In genomic region chr2:201926071-201926470, GRCh38 we compare ENCODE assay signal across 19 cellular contexts.
"Had no signal": no experiment of that assay in that cellular context is flagged by ENCODE, and none has a peak within 500 bp of the region (broad histone marks: within the 10 kb centered on the region; RNA-seq: fewer than 3 reads in every experiment).

No MANE protein-coding gene starts in this region.

- H3K4me1 Mint-ChIP-seq: immature natural killer cell, neural crest cell had no signal

- H3K9me3 ChIP-seq: gastrocnemius medialis, ovary, right atrium auricular region, sigmoid colon had no signal

- H3K4me3 ChIP-seq: gastrocnemius medialis, ovary, right atrium auricular region, sigmoid colon had no signal

- DNase-seq: cerebellar nuclear complex; dermis blood vessel endothelial cell; erythroblast; gastrocnemius medialis; glutamatergic neuron; immature natural killer cell; kidney; left cardiac atrium; naive thymus-derived CD8-positive, alpha-beta T cell; nucleus accumbens; ovary; sigmoid colon; small intestine; stimulated activated CD4-positive, alpha-beta T cell treated with anti-CD3 and anti-CD28 coated beads, Interleukin-12 subunit alpha, Interleukin-12 subunit beta, amount 100 ng/mL, for 4 hours; stimulated activated CD4-positive, alpha-beta T cell treated with anti-CD3 and anti-CD28 coated beads, Interleukin-2, amount 100 ng/mL, for 48 hours; stimulated activated naive CD4-positive, alpha-beta T cell treated with Interleukin-2 at 50 U/mL for 16 hours; trophoblast cell had no signal

- H3K27ac Mint-ChIP-seq: immature natural killer cell; naive thymus-derived CD8-positive, alpha-beta T cell had no signal

- H3K36me3 Mint-ChIP-seq: immature natural killer cell; naive thymus-derived CD8-positive, alpha-beta T cell had no signal

- H3K27ac ChIP-seq: gastrocnemius medialis, ovary, right atrium auricular region, sigmoid colon had no signal

- H3K4me3 Mint-ChIP-seq: immature natural killer cell; naive thymus-derived CD8-positive, alpha-beta T cell; neural crest cell had no signal

- H3K27me3 ChIP-seq: gastrocnemius medialis, ovary, right atrium auricular region, sigmoid colon had no signal

- ATAC-seq: gastrocnemius medialis; left cardiac atrium; naive thymus-derived CD8-positive, alpha-beta T cell had no signal

- H3K36me3 ChIP-seq: gastrocnemius medialis, ovary, right atrium auricular region, sigmoid colon had no signal

- H3K4me1 ChIP-seq: right atrium auricular region, sigmoid colon had no signal
